Comparison of ENCODE assay signal across 22 cellular contexts in genomic region chr10:19767876-19768275, GRCh38. TPM values are rescaled to one million over a fixed set of nuclear protein-coding genes. Genes with fewer than 3 reads are reported as not detected.
A peak's percentile ranks its signal among the peaks of the same experiment; 100 is the strongest.
DNase-seq lines count a peak whose midpoint lies in the region; ATAC-seq and TF ChIP-seq lines count a peak whose summit lies in the region.
"Had no signal": no experiment of that assay in that cellular context is flagged by ENCODE, and none has a peak within 500 bp of the region (broad histone marks: within the 10 kb centered on the region; RNA-seq: fewer than 3 reads in every experiment).

No MANE protein-coding gene starts in this region.

- no peak for ATAC-seq in activated CD8-positive, alpha-beta T cell treated with anti-CD3 and anti-CD28 coated beads for 36 hours
- ATAC-seq in GM21786 (IDR thresholded peaks at IDR 0.05; ENCODE audit: unreplicated experiment), result no peak
- ATAC-seq: activated CD8-positive, alpha-beta memory T cell treated with anti-CD3 and anti-CD28 coated beads, Interleukin-2, amount 10 ng/mL, durations not matched to agents 7 days and 5 days; activated naive CD4-positive, alpha-beta T cell treated with anti-CD3 and anti-CD28 coated beads, Interleukin-2, amount 50 U/mL, for 72 hours; effector memory CD8-positive, alpha-beta T cell; gastroesophageal sphincter; left lung; PC-3; T-cell had no signal

- H3K4me3 ChIP-seq in choroid plexus epithelial cell (ENCODE audit: low read depth, low read length) (no peak overlapping the region), lower leg skin (ENCODE audit: low read depth, poor library complexity, severe bottlenecking) (no peak overlapping the region)
- H3K4me3 ChIP-seq: gastroesophageal sphincter, left lung had no signal

- no peak for TF ChIP-seq POLR2A in lower leg skin (IDR thresholded peaks at IDR 0.05)

- intact Hi-C loops in activated CD8-positive, alpha-beta T cell treated with anti-CD3 and anti-CD28 coated beads for 36 hours (cut with micrococcal nuclease), result no loop called here
- intact Hi-C loops in lower leg skin (cut with DNase I; ENCODE audit: low total_unique reads), result no loop called here

- POLR2A ChIA-PET in activated CD8-positive, alpha-beta T cell treated with anti-CD3 and anti-CD28 coated beads for 36 hours (lab: Charles Lee), result no interaction called here

- CTCF ChIA-PET in activated CD8-positive, alpha-beta T cell treated with anti-CD3 and anti-CD28 coated beads for 36 hours (lab: Charles Lee), result interaction anchor here (1.4 to 1.6 kb wide), 3 partner anchors 9 to 108 kb away, joined by 3 to 5 read pairs (median 3); no protein-coding TSS in a partner anchor

- peak; percentile 8 for TF ChIP-seq CTCF in choroid plexus epithelial cell (conservative IDR thresholded peaks at IDR 0.05; ENCODE audit: low read depth, low read length)
- TF ChIP-seq CTCF in activated CD8-positive, alpha-beta T cell treated with anti-CD3 and anti-CD28 coated beads for 36 hours (IDR thresholded peaks at IDR 0.05), result no peak
- TF ChIP-seq CTCF in lower leg skin (IDR thresholded peaks at IDR 0.05), result no peak

- in situ Hi-C loops in ACHN (cut with HindIII; ENCODE audit: low pct_ligation_motif_present, low pct_unique_long_range_greater_than_20kb, low sequenced_read_pairs), result no loop called here

- no peaks in the 10 kb centered on the region for H3K27me3 Mint-ChIP-seq in activated CD8-positive, alpha-beta T cell treated with anti-CD3 and anti-CD28 coated beads for 36 hours
- H3K27me3 Mint-ChIP-seq: activated CD8-positive, alpha-beta memory T cell treated with anti-CD3 and anti-CD28 coated beads, Interleukin-2, amount 10 ng/mL, durations not matched to agents 7 days and 5 days; effector memory CD8-positive, alpha-beta T cell; T-cell had no signal

- H3K4me1 Mint-ChIP-seq in activated CD8-positive, alpha-beta T cell treated with anti-CD3 and anti-CD28 coated beads for 36 hours (ENCODE audit: low read depth), result no peaks in the 10 kb centered on the region
- H3K4me1 Mint-ChIP-seq: activated CD8-positive, alpha-beta memory T cell treated with anti-CD3 and anti-CD28 coated beads, Interleukin-2, amount 10 ng/mL, durations not matched to agents 7 days and 5 days; T-cell had no signal

- no peaks in the 10 kb centered on the region for H3K9me3 Mint-ChIP-seq in activated CD8-positive, alpha-beta T cell treated with anti-CD3 and anti-CD28 coated beads for 36 hours

- no peaks in the 10 kb centered on the region for H3K36me3 Mint-ChIP-seq in activated CD8-positive, alpha-beta T cell treated with anti-CD3 and anti-CD28 coated beads for 36 hours (ENCODE audit: low read depth)
- H3K36me3 Mint-ChIP-seq: activated CD8-positive, alpha-beta memory T cell treated with anti-CD3 and anti-CD28 coated beads, Interleukin-2, amount 10 ng/mL, durations not matched to agents 7 days and 5 days; activated naive CD4-positive, alpha-beta T cell treated with anti-CD3 and anti-CD28 coated beads, Interleukin-2, amount 50 U/mL, for 72 hours; T-cell had no signal

- WGBS in lower leg skin, 2 donors, result 57 to 58% methylated on average over 7 of the region's 7 CpGs

- H3K4me3 Mint-ChIP-seq in activated CD8-positive, alpha-beta T cell treated with anti-CD3 and anti-CD28 coated beads for 36 hours, result no peak overlapping the region
- H3K4me3 Mint-ChIP-seq: activated CD8-positive, alpha-beta memory T cell treated with anti-CD3 and anti-CD28 coated beads, Interleukin-2, amount 10 ng/mL, durations not matched to agents 7 days and 5 days; effector memory CD8-positive, alpha-beta T cell; T-cell had no signal

- no peak overlapping the region for H3K27ac Mint-ChIP-seq in activated CD8-positive, alpha-beta T cell treated with anti-CD3 and anti-CD28 coated beads for 36 hours
- H3K27ac Mint-ChIP-seq: activated CD8-positive, alpha-beta memory T cell treated with anti-CD3 and anti-CD28 coated beads, Interleukin-2, amount 10 ng/mL, durations not matched to agents 7 days and 5 days; activated naive CD4-positive, alpha-beta T cell treated with anti-CD3 and anti-CD28 coated beads, Interleukin-2, amount 50 U/mL, for 72 hours; effector memory CD8-positive, alpha-beta T cell; T-cell had no signal

- DNase-seq in ACHN (peak; percentile 1), HT1080 (ENCODE audit: low read depth) (peak; percentile 52), choroid plexus epithelial cell (ENCODE audit: low read depth) (no peak), kidney tubule cell (ENCODE audit: low spot score) (peak; percentile 68), OCI-M2 (lab: John Stamatoyannopoulos, UW; ENCODE audit: unreplicated experiment) (no peak), lower leg skin (ENCODE audit: low spot score in 2 of 2) (no peak)
- no peak for DNase-seq in activated CD8-positive, alpha-beta T cell treated with anti-CD3 and anti-CD28 coated beads for 36 hours
- DNase-seq: activated CD4-positive, alpha-beta T cell treated with anti-CD3 and anti-CD28 coated beads for 4 hours; activated CD8-positive, alpha-beta memory T cell treated with anti-CD3 and anti-CD28 coated beads, Interleukin-2, amount 10 ng/mL, durations not matched to agents 7 days and 5 days; effector memory CD8-positive, alpha-beta T cell; EL; left lung; NCI-H1694 treated with DMSO at 0.1 percent for 48 hours; NCI-H2171 treated with DMSO at 0.1 percent for 48 hours; NCI-H774; PC-3; posterior cingulate gyrus; SHP77 treated with DMSO at 0.1 percent for 48 hours; T-cell had no signal

RNA-seq across cellular contexts. Expression of gene PLXDC2, which starts 48.4 kb away (rescaled TPM):
- 0.27 and 0.48 TPM in 2 replicates for total RNA-seq in HT1080 (2014; rRNA removed; shearing (Covaris generic))
- 1.2 and 1.4 TPM in 2 replicates for polyA plus RNA-seq in HT1080 (2015; cell fraction: cytosol; rRNA removed)
- polyA plus RNA-seq in HT1080 (2015; cell fraction: nucleus; rRNA removed), result 3.6 and 4.6 TPM in 2 replicates
- total RNA-seq in activated CD8-positive, alpha-beta T cell treated with anti-CD3 and anti-CD28 coated beads for 36 hours, result not detected
- 100 to 1,000 TPM in 2 of 4 donors, 10 to 100 TPM in 2; 75.3 to 113 (median 95.3) TPM for total RNA-seq in lower leg skin
- total RNA-seq: activated naive CD4-positive, alpha-beta T cell treated with anti-CD3 and anti-CD28 coated beads, Interleukin-2, amount 50 U/mL, for 72 hours; PC-3 had no signal

Comparison
In these comparisons a context has a peak if more than half of its experiments do, and no peak if none do; other contexts are left out.
1. DNase-seq: peak in ACHN (single experiment), HT1080 (single experiment) and kidney tubule cell (single experiment); none in choroid plexus epithelial cell (single experiment), OCI-M2 (single experiment), activated CD8-positive, alpha-beta T cell treated with anti-CD3 and anti-CD28 coated beads for 36 hours (single experiment) and lower leg skin (0 of 2).
2. RNA of gene PLXDC2, which starts 48.4 kb away (total RNA-seq): 75.3 to 113 TPM in lower leg skin; 0.27 to 0.48 TPM in HT1080 and not detected in activated CD8-positive, alpha-beta T cell treated with anti-CD3 and anti-CD28 coated beads for 36 hours; every median in the first group is over 10 times any median in the second.